ENCODE assay signal across 11 cellular contexts in the genomic region with DNA sequence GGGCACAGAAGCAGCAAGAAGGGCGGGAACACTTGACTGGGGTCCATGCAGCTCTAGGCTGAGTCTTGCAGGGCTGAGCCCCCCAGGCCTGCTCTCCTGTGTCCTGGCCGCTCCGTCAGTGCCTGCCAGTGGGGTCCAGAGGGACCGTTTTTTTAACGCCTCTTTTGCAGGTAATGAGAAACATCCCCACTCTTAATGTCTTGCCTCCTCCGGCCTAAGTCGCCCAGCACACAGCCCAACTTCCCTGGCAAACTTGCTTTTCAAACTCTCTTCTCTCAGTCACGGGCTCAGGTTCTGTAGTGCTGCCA. TPM values are rescaled to one million over a fixed set of nuclear protein-coding genes. Genes with fewer than 3 reads are reported as not detected.
DNase-seq lines count a peak whose midpoint lies in the region; ATAC-seq and TF ChIP-seq lines count a peak whose summit lies in the region.
"Not testable (repeated sequence)": the region's sequence is repeated elsewhere in the genome, so short reads cannot be mapped to it uniquely, and the experiment has no call there.
"Had no signal": no experiment of that assay in that cellular context is flagged by ENCODE, and none has a peak within 500 bp of the region (broad histone marks: within the 10 kb centered on the region; RNA-seq: fewer than 3 reads in every experiment).

No MANE protein-coding gene starts in this region.

- not testable (repeated sequence) for ATAC-seq in activated CD8-positive, alpha-beta T cell treated with anti-CD3 and anti-CD28 coated beads, Interleukin-2, amount 10 ng/mL, durations not matched to agents 7 days and 5 days; naive thymus-derived CD8-positive, alpha-beta T cell

- H3K27me3 ChIP-seq in OCI-LY3 (ENCODE audit: low read depth, low read length); breast epithelium; skeletal muscle tissue (ENCODE audit: control insufficient read depth in 3 of 3, insufficient read depth in 3 of 3, low read length in 3 of 3): not testable (repeated sequence)

- DNase-seq in AG04449 (ENCODE audit: low read depth, low spot score); GM13976 (ENCODE audit: low spot score); activated CD8-positive, alpha-beta T cell treated with anti-CD3 and anti-CD28 coated beads, Interleukin-2, amount 10 ng/mL, durations not matched to agents 7 days and 5 days; breast epithelium (ENCODE audit: low spot score in 2 of 2); fibroblast of the aortic adventitia (ENCODE audit: low read depth); naive thymus-derived CD8-positive, alpha-beta T cell: not testable (repeated sequence)

- not testable (repeated sequence) for H3K9me3 ChIP-seq in OCI-LY3 (ENCODE audit: insufficient read depth, low read length); breast epithelium; skeletal muscle tissue (ENCODE audit: control insufficient read depth in 3 of 3, low read length in 3 of 3)

- TF ChIP-seq CTCF in AG04449 (IDR thresholded peaks at IDR 0.05; ENCODE audit: insufficient read depth, low read length, missing control alignments), result not testable (repeated sequence)
- TF ChIP-seq CTCF in GM13976 (IDR thresholded peaks at IDR 0.05; ENCODE audit: borderline replicate concordance, control extremely low read depth, extremely low read depth, insufficient read depth, missing control alignments) (peak; percentile 24), OCI-LY3 (IDR thresholded peaks at IDR 0.05; ENCODE audit: low read depth, low read length) (peak; percentile 22; the same call in 1 of the 2 replicates), breast epithelium (IDR thresholded peaks at IDR 0.05) (peak in 1 of 3 donors; percentile 56), fibroblast of the aortic adventitia (IDR thresholded peaks at IDR 0.05; ENCODE audit: insufficient read depth, low read length) (peak; percentile 62)

- not testable (repeated sequence) for H3K4me1 ChIP-seq in OCI-LY3 (ENCODE audit: low read length); breast epithelium; skeletal muscle tissue (ENCODE audit: control insufficient read depth in 3 of 3, insufficient read depth in 3 of 3, low read length in 3 of 3)

- H3K27ac ChIP-seq in OCI-LY3 (ENCODE audit: low read length); skeletal muscle tissue (ENCODE audit: low read depth, low read length): not testable (repeated sequence)
- peak overlapping the region; percentile 92 to 98 for H3K27ac ChIP-seq in breast epithelium

- peak overlapping the region; percentile 84 for H3K4me3 Mint-ChIP-seq in activated CD8-positive, alpha-beta T cell treated with anti-CD3 and anti-CD28 coated beads, Interleukin-2, amount 10 ng/mL, durations not matched to agents 7 days and 5 days
- H3K4me3 Mint-ChIP-seq in naive thymus-derived CD8-positive, alpha-beta T cell, result peak overlapping the region; percentile 88 to 96 (median 90)

- H2AFZ ChIP-seq in OCI-LY3 (ENCODE audit: low read depth, low read length), result not testable (repeated sequence)

- H3K9me3 Mint-ChIP-seq in activated CD8-positive, alpha-beta T cell treated with anti-CD3 and anti-CD28 coated beads, Interleukin-2, amount 10 ng/mL, durations not matched to agents 7 days and 5 days (ENCODE audit: insufficient read depth); naive thymus-derived CD8-positive, alpha-beta T cell: not testable (repeated sequence)

- peaks cover 11% of the 10 kb centered on the region for H3K79me2 ChIP-seq in OCI-LY3 (ENCODE audit: low read length)

- peaks cover 11% of the 10 kb centered on the region for H3K4me1 Mint-ChIP-seq in activated CD8-positive, alpha-beta T cell treated with anti-CD3 and anti-CD28 coated beads, Interleukin-2, amount 10 ng/mL, durations not matched to agents 7 days and 5 days (ENCODE audit: low read depth)
- H3K4me1 Mint-ChIP-seq in naive thymus-derived CD8-positive, alpha-beta T cell, result not testable (repeated sequence)

- H3K27ac Mint-ChIP-seq in activated CD8-positive, alpha-beta T cell treated with anti-CD3 and anti-CD28 coated beads, Interleukin-2, amount 10 ng/mL, durations not matched to agents 7 days and 5 days, result peak overlapping the region; percentile 97
- H3K27ac Mint-ChIP-seq in naive thymus-derived CD8-positive, alpha-beta T cell, result peak overlapping the region; percentile 19 to 98 (median 96)

- intact Hi-C loops in breast epithelium (cut with DNase I; ENCODE audit: low total_unique reads), result not testable (repeated sequence)

- POLR2A ChIA-PET in AG04449 (lab: Yijun Ruan, JAX), result interaction anchor here (0.9 kb wide), 1 partner anchor 401 kb away, joined by 3 read pairs; no protein-coding TSS in a partner anchor
- POLR2A ChIA-PET in activated CD8-positive, alpha-beta T cell treated with anti-CD3 and anti-CD28 coated beads, Interleukin-2, amount 10 ng/mL, durations not matched to agents 7 days and 5 days (lab: Charles Lee), result interaction anchor here (0.8 kb wide), 1 partner anchor 755 kb away, joined by 4 read pairs; no protein-coding TSS in a partner anchor
- POLR2A ChIA-PET in naive thymus-derived CD8-positive, alpha-beta T cell (lab: Charles Lee), result interaction anchor here (0.6 to 3.4 kb wide), 6 partner anchors 400 to 1456 kb away, joined by 3 to 41 read pairs (median 4); partner anchors contain the start of genes EOLA1, IDS, MTMR1 and VMA21

- H4K20me1 ChIP-seq in OCI-LY3 (ENCODE audit: insufficient read depth, low read length), result not testable (repeated sequence)

- peak overlapping the region; percentile 78 for H3K4me2 ChIP-seq in OCI-LY3 (ENCODE audit: low read length)

- CTCF ChIA-PET in AG04449 (lab: Yijun Ruan, JAX), result interaction anchor here (0.9 to 1.3 kb wide), 2 partner anchors 647 to 741 kb away, joined by 3 to 5 read pairs; no protein-coding TSS in a partner anchor
- CTCF ChIA-PET in activated CD8-positive, alpha-beta T cell treated with anti-CD3 and anti-CD28 coated beads, Interleukin-2, amount 10 ng/mL, durations not matched to agents 7 days and 5 days (lab: Charles Lee), result interaction anchor here (0.7 to 1.3 kb wide), 8 partner anchors 9 to 743 kb away, joined by 3 to 5 read pairs (median 4); no protein-coding TSS in a partner anchor

- in situ Hi-C loops in GM13976 (cut with MboI; ENCODE audit: low sequenced_read_pairs, unreplicated experiment), result not testable (repeated sequence)

- H3K36me3 Mint-ChIP-seq in activated CD8-positive, alpha-beta T cell treated with anti-CD3 and anti-CD28 coated beads, Interleukin-2, amount 10 ng/mL, durations not matched to agents 7 days and 5 days (ENCODE audit: low read depth); naive thymus-derived CD8-positive, alpha-beta T cell: not testable (repeated sequence)

- not testable (repeated sequence) for H3K36me3 ChIP-seq in OCI-LY3 (replicated peaks; ENCODE audit: low read depth, low read length); breast epithelium; skeletal muscle tissue (ENCODE audit: control insufficient read depth in 3 of 3, insufficient read depth in 3 of 3, low read length in 3 of 3)

- not testable (repeated sequence) for H3K27me3 Mint-ChIP-seq in activated CD8-positive, alpha-beta T cell treated with anti-CD3 and anti-CD28 coated beads, Interleukin-2, amount 10 ng/mL, durations not matched to agents 7 days and 5 days (ENCODE audit: low read depth); naive thymus-derived CD8-positive, alpha-beta T cell

- not testable (repeated sequence) for TF ChIP-seq POLR2A in breast epithelium (IDR thresholded peaks at IDR 0.05)

- H3K4me3 ChIP-seq in AG04449 (ENCODE audit: low read depth, low read length), result peak overlapping the region; percentile 33
- peak overlapping the region; percentile 70 for H3K4me3 ChIP-seq in OCI-LY3 (ENCODE audit: low read length)
- H3K4me3 ChIP-seq in breast epithelium, result peak overlapping the region in 2 of 3 donors; percentile 66 to 70
- H3K4me3 ChIP-seq in fibroblast of the aortic adventitia (ENCODE audit: low read depth, low read length), result peak overlapping the region; percentile 44
- H3K4me3 ChIP-seq in skeletal muscle tissue (ENCODE audit: low read length in 3 of 3), result peak overlapping the region in 2 of 3 donors; percentile 38 to 64

- H3K9ac ChIP-seq in OCI-LY3 (ENCODE audit: low read length), result peak overlapping the region; percentile 30; the same call in 1 of the 2 replicates
- peak overlapping the region in 1 of 3 donors; percentile 33 for H3K9ac ChIP-seq in skeletal muscle tissue (ENCODE audit: low read depth in 1 of 3, low read length in 3 of 3)

RNA-seq across cellular contexts. Expression of gene EOLA2, which starts 2.4 kb away (rescaled TPM):
- 10 to 100 TPM; 22.0 to 23.1 TPM for total RNA-seq in activated CD8-positive, alpha-beta T cell treated with anti-CD3 and anti-CD28 coated beads, Interleukin-2, amount 10 ng/mL, durations not matched to agents 7 days and 5 days
- total RNA-seq in breast epithelium, result 10 to 100 TPM; 21.6 to 34.7 (median 32.2) TPM
- 15.5 and 21.8 TPM in 2 replicates for total RNA-seq in fibroblast of the aortic adventitia (ENCODE audit: low replicate concordance)
- 10 to 100 TPM; 39.9 to 47.1 TPM for total RNA-seq in naive thymus-derived CD8-positive, alpha-beta T cell
- 10 to 100 TPM; 25.7 to 42.4 (median 26.5) TPM for polyA plus RNA-seq in naive thymus-derived CD8-positive, alpha-beta T cell
- 8.9 TPM for total RNA-seq in skeletal muscle tissue

RNA-seq across cellular contexts. Expression of gene HSFX4, which starts 11.3 kb away (rescaled TPM):
- not detected for total RNA-seq in activated CD8-positive, alpha-beta T cell treated with anti-CD3 and anti-CD28 coated beads, Interleukin-2, amount 10 ng/mL, durations not matched to agents 7 days and 5 days
- total RNA-seq in breast epithelium (not detected), fibroblast of the aortic adventitia (ENCODE audit: low replicate concordance) (not detected in 2 replicates), skeletal muscle tissue (not detected)
- total RNA-seq in naive thymus-derived CD8-positive, alpha-beta T cell, result not detected
- not detected for polyA plus RNA-seq in naive thymus-derived CD8-positive, alpha-beta T cell
- total RNA-seq: Daoy, mucosa of gallbladder, thyroid gland had no signal

RNA-seq across cellular contexts. Expression of gene MAGEA8, which starts 59.7 kb away (rescaled TPM):
- total RNA-seq in activated CD8-positive, alpha-beta T cell treated with anti-CD3 and anti-CD28 coated beads, Interleukin-2, amount 10 ng/mL, durations not matched to agents 7 days and 5 days, result not detected
- total RNA-seq in breast epithelium (not detected), fibroblast of the aortic adventitia (ENCODE audit: low replicate concordance) (not detected in 2 replicates), skeletal muscle tissue (not detected)
- not detected for total RNA-seq in naive thymus-derived CD8-positive, alpha-beta T cell
- polyA plus RNA-seq in naive thymus-derived CD8-positive, alpha-beta T cell, result not detected
- total RNA-seq: Daoy, mucosa of gallbladder, thyroid gland had no signal
